Comparison of ENCODE assay signal across 1 cellular context in the genomic region with DNA sequence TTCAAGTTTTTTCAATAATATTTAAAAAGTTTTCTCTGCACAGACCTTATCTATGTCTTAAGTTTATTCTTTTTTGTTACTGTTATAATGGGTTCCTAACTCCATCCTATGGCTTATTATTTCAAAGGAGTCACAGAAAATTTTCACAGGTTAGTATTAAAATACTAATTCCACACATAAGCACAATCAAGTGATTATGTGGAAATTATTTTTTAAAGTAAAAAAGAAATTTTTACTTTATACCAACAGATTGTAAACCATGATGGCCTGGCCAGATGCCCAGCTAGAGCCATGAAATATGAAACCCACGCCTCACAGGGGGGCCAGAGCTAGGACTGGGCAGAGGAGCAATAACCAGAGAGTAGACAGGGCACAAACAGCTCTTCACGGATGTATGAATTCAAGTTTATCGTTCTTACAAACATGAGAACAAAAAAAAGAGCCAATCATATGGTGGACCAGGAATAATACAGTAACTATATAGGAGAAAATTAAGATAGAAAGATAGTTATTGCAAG.
TF ChIP-seq lines count a peak whose summit lies in the region.

No MANE protein-coding gene starts in this region.

TF ChIP-seq in GM23338, 12 proteins besides CTCF, POLR2A, EP300 and RAD21 (continued from another document):
- TF ChIP-seq, protein P1, sequence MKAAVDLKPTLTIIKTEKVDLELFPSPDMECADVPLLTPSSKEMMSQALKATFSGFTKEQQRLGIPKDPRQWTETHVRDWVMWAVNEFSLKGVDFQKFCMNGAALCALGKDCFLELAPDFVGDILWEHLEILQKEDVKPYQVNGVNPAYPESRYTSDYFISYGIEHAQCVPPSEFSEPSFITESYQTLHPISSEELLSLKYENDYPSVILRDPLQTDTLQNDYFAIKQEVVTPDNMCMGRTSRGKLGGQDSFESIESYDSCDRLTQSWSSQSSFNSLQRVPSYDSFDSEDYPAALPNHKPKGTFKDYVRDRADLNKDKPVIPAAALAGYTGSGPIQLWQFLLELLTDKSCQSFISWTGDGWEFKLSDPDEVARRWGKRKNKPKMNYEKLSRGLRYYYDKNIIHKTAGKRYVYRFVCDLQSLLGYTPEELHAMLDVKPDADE (IDR thresholded peaks at IDR 0.05) = no peak
- TF ChIP-seq POLR2AphosphoS5 (IDR thresholded peaks at IDR 0.05; ENCODE audit: low read depth) (no peak), JUNB (IDR thresholded peaks at IDR 0.05; ENCODE audit: unreplicated experiment) (no peak), EZH2 (IDR thresholded peaks at IDR 0.05; ENCODE audit: low read depth, unreplicated experiment) (no peak), EZH2phosphoT487 (IDR thresholded peaks at IDR 0.05; ENCODE audit: unreplicated experiment) (no peak)
TF ChIP-seq in GM23338: peak in this region for 0.
